ENCODE assay signal across 28 cellular contexts in genomic region chr5:119501671-119502179, GRCh38.
"Had no signal": no experiment of that assay in that cellular context is flagged by ENCODE, and none has a peak within 500 bp of the region (broad histone marks: within the 10 kb centered on the region; RNA-seq: fewer than 3 reads in every experiment).

No MANE protein-coding gene starts in this region.

- H3K4me3 ChIP-seq: left lung, lower lobe of right lung, neural progenitor cell, right atrium auricular region, right lobe of liver, skin epidermis, suprapubic skin, thoracic aorta, tibial artery, upper lobe of right lung had no signal

- H3K9me3 ChIP-seq: neutrophil had no signal

- H3K27ac ChIP-seq: left lung, lower lobe of right lung, neural progenitor cell, neutrophil, parathyroid adenoma, right atrium auricular region, right lobe of liver, skin epidermis, suprapubic skin, thoracic aorta, tibial artery, upper lobe of right lung had no signal

- DNase-seq: hypothalamus; immature natural killer cell; kidney; left colon; left lung; lower lobe of right lung; mammary epithelial cell; mesendoderm; naive B cell; natural killer cell; nephron progenitor cell; occipital lobe; right lobe of liver; stimulated activated CD4-positive, alpha-beta T cell treated with anti-CD3 and anti-CD28 coated beads, Interleukin-12 subunit alpha, Interleukin-12 subunit beta, amount 100 ng/mL, for 4 hours; stimulated activated CD4-positive, alpha-beta T cell treated with anti-CD3 and anti-CD28 coated beads, Interleukin-15, amount 100 ng/mL, for 24 hours; stimulated activated CD4-positive, alpha-beta T cell treated with anti-CD3 and anti-CD28 coated beads, Interleukin-2, amount 100 ng/mL, for 24 hours; stimulated activated CD4-positive, alpha-beta T cell treated with anti-CD3 and anti-CD28 coated beads, Interleukin-4, amount 100 ng/mL, for 1 hour; stimulated activated naive CD4-positive, alpha-beta T cell; tibial artery; trophoblast cell; upper lobe of right lung had no signal

- ATAC-seq: left colon, left lung, lower lobe of right lung, natural killer cell, right lobe of liver, upper lobe of right lung had no signal

- H3K4me1 ChIP-seq: left lung, lower lobe of right lung, neural progenitor cell, parathyroid adenoma, right atrium auricular region, right lobe of liver, suprapubic skin, tibial artery, upper lobe of right lung had no signal

- H3K27me3 ChIP-seq: left lung, neural progenitor cell, neutrophil, right atrium auricular region, right lobe of liver, suprapubic skin, tibial artery, upper lobe of right lung had no signal
